In the genomic region with DNA sequence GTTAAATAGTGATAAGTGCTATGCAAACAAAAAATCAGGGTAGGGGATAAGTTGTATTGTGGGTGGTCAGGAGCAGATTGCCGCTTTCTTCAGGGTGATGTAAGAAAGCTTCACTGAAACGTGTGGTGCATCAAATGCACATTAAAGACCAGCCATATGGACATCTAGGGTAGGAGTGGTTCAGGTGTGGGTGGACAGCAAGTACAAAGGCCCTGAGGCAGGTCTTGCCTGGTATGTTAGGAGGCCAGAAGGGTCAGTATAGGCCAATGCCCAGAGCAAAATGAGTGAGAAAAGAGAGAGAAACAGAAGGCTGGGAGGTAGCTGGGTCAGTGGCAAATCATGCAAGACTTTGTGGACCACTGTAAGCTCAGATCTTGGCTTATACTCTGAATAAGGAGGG, we compare ENCODE assay signal across 23 cellular contexts. TPM values are rescaled to one million over a fixed set of nuclear protein-coding genes. Genes with fewer than 3 reads are reported as not detected.
DNase-seq lines count a peak whose midpoint lies in the region; ATAC-seq, FAIRE-seq and TF ChIP-seq lines count a peak whose summit lies in the region.
"Had no signal": no experiment of that assay in that cellular context is flagged by ENCODE, and none has a peak within 500 bp of the region (broad histone marks: within the 10 kb centered on the region; RNA-seq: fewer than 3 reads in every experiment).

No MANE protein-coding gene starts in this region.

- in situ Hi-C loops in Panc1 (cut with HindIII; ENCODE audit: low pct_unique_long_range_greater_than_20kb, low sequenced_read_pairs) = no loop called here
- in situ Hi-C loops in HepG2 (cut with HindIII; ENCODE audit: extremely low pct_ligation_motif_present, low pct_unique_long_range_greater_than_20kb) = loop anchor here (25.0 kb wide), 1 partner anchor 160 kb away; a partner anchor contains a TSS

- CTCF ChIA-PET in HEK293 (lab: Yijun Ruan, JAX) = interaction anchor here (0.7 to 3.8 kb wide), 3 partner anchors 14 to 24 kb away, joined by 3 to 19 read pairs (median 3); no protein-coding TSS in a partner anchor
- CTCF ChIA-PET in Panc1 (lab: Charles Lee) = interaction anchor here (0.6 kb wide), 1 partner anchor 21 kb away, joined by 7 read pairs; no protein-coding TSS in a partner anchor
- CTCF ChIA-PET in HepG2 (lab: Yijun Ruan, JAX; ENCODE audit: low intra/inter-chr PET ratio, low total read pairs) = no interaction called here

- DNase-seq in Panc1 (ENCODE audit: low read depth, low spot score) (no peak), GOT3 (lab: John Stamatoyannopoulos, UW) (no peak), right cardiac atrium (no peak), HepG2 (ENCODE audit: low spot score) (no peak)
- DNase-seq: C1 segment of cervical spinal cord; Caco-2; CD4-positive, CD25-positive, alpha-beta regulatory T cell; CD8-positive, alpha-beta T cell; DMS79 treated with DMSO at 0.1 percent for 48 hours; GF-D8; H7; HCEC 1CT had no signal

- TF ChIP-seq CTCF in C4-2B (conservative IDR thresholded peaks at IDR 0.05) (no peak), HEK293 (tag by site-specific recombination; IDR thresholded peaks at IDR 0.05) (no peak), OCI-LY3 (IDR thresholded peaks at IDR 0.05; ENCODE audit: low read depth, low read length) (no peak), Panc1 (IDR thresholded peaks at IDR 0.05) (no peak), HepG2 (CRISPR knock-in tag; IDR thresholded peaks at IDR 0.05) (no peak)

- no peak for TF ChIP-seq RAD21 in HepG2 (CRISPR knock-in tag; IDR thresholded peaks at IDR 0.05)

- no peaks in the 10 kb centered on the region for H3K36me3 ChIP-seq in HEK293 (ENCODE audit: control insufficient read depth in 2 of 2, insufficient read depth in 1 of 2, low read length in 2 of 2)
- no peaks in the 10 kb centered on the region for H3K36me3 ChIP-seq in OCI-LY3 (replicated peaks; ENCODE audit: low read depth, low read length)
- no peaks in the 10 kb centered on the region for H3K36me3 ChIP-seq in Panc1 (ENCODE audit: control insufficient read depth, insufficient read depth, low read length)
- no peaks in the 10 kb centered on the region for H3K36me3 ChIP-seq in HepG2 (replicated peaks in 1 of 2; ENCODE audit: control insufficient read depth in 1 of 2, insufficient read depth in 2 of 2, low read length in 2 of 2)

- H3K27ac ChIP-seq in C4-2B = peak overlapping the region; percentile 43; the same call in 1 of the 2 replicates
- no peak overlapping the region for H3K27ac ChIP-seq in HEK293 (ENCODE audit: extremely low read depth, low read depth, low read length)
- no peak overlapping the region for H3K27ac ChIP-seq in OCI-LY3 (ENCODE audit: low read length)
- H3K27ac ChIP-seq in Panc1 (ENCODE audit: low read length) = peak overlapping the region; percentile 91
- no peak overlapping the region for H3K27ac ChIP-seq in right cardiac atrium (ENCODE audit: low read length)
- H3K27ac ChIP-seq in HepG2 (ENCODE audit: extremely low read length, insufficient read depth, low read length) = no peak overlapping the region

- no TSS peak for BruUV-seq in Panc1 (replicated peaks; lab: Mats Ljungman, UMichigan)
- BruUV-seq in HepG2 (replicated peaks; lab: Mats Ljungman, UMichigan) = no TSS peak

- 77% methylated on average over 2 of the region's 2 CpGs for WGBS in right cardiac atrium
- WGBS in HepG2 (ENCODE audit: low lambda C conversion rate) = 0% methylated on average over 2 of the region's 2 CpGs

- H3K4me1 ChIP-seq in HEK293 (ENCODE audit: control insufficient read depth, insufficient read depth, low read length) = peaks cover 9% of the 10 kb centered on the region; the same call in 1 of the 2 replicates
- peaks cover 18% of the 10 kb centered on the region for H3K4me1 ChIP-seq in OCI-LY3 (ENCODE audit: low read length)
- H3K4me1 ChIP-seq in Panc1 (ENCODE audit: control insufficient read depth, insufficient read depth, low read length) = peaks cover 36% of the 10 kb centered on the region
- H3K4me1 ChIP-seq in right cardiac atrium (ENCODE audit: control insufficient read depth, insufficient read depth, low read length) = peaks cover 2% of the 10 kb centered on the region
- H3K4me1 ChIP-seq in HepG2 (ENCODE audit: insufficient read depth, low read length) = no peaks in the 10 kb centered on the region
- H3K4me1 ChIP-seq: Caco-2 had no signal

- no peak overlapping the region for H3K9ac ChIP-seq in OCI-LY3 (ENCODE audit: low read length)
- H3K9ac ChIP-seq in HepG2 (ENCODE audit: insufficient read depth, low read depth, low read length) = no peak overlapping the region

- no peaks in the 10 kb centered on the region for H3K79me2 ChIP-seq in OCI-LY3 (ENCODE audit: low read length)
- no peaks in the 10 kb centered on the region for H3K79me2 ChIP-seq in HepG2 (ENCODE audit: insufficient read depth, low read length)

- H3K27me3 ChIP-seq in OCI-LY3 (ENCODE audit: low read depth, low read length) (peaks cover 24% of the 10 kb centered on the region), Panc1 (ENCODE audit: control insufficient read depth, insufficient read depth, low read length) (no peaks in the 10 kb centered on the region), right cardiac atrium (ENCODE audit: control insufficient read depth, insufficient read depth) (no peaks in the 10 kb centered on the region), HepG2 (ENCODE audit: control insufficient read depth in 1 of 2, insufficient read depth in 2 of 2, low read length in 2 of 2) (peaks cover 0 to 36% of the 10 kb centered on the region in 2 experiments; a peak in 2 of 5 replicates)

- H2AFZ ChIP-seq in OCI-LY3 (ENCODE audit: low read depth, low read length) (no peak overlapping the region), HepG2 (ENCODE audit: low read length) (no peak overlapping the region)

- ATAC-seq in Panc1 = peak; percentile 66
- no peak for ATAC-seq in right cardiac atrium
- ATAC-seq in HepG2 = no peak
- ATAC-seq: CD8-positive, alpha-beta T cell had no signal

- H3K4me2 ChIP-seq in OCI-LY3 (ENCODE audit: low read length) (peak overlapping the region; percentile 47), HepG2 (ENCODE audit: low read depth, low read length) (no peak overlapping the region)

- intact Hi-C loops in Panc1 (cut with micrococcal nuclease; ENCODE audit: unreplicated experiment) = no loop called here
- intact Hi-C loops in right cardiac atrium (cut with DNase I) = no loop called here
- intact Hi-C loops in HepG2 (cut with micrococcal nuclease; ENCODE audit: unreplicated experiment) = no loop called here

- FAIRE-seq in HepG2 (lab: Jason Lieb, UNC) = no peak
- FAIRE-seq: GM12891, GM18507, H1 had no signal

- no peaks in the 10 kb centered on the region for H4K20me1 ChIP-seq in OCI-LY3 (ENCODE audit: insufficient read depth, low read length)
- H4K20me1 ChIP-seq in HepG2 (ENCODE audit: insufficient read depth, low read length) = no peaks in the 10 kb centered on the region

- no peak for TF ChIP-seq POLR2A in HepG2 (IDR thresholded peaks at IDR 0.05; ENCODE audit: insufficient read depth in 1 of 2, low read depth in 2 of 2, low read length in 2 of 2)

- H3K9me3 ChIP-seq in HEK293 (ENCODE audit: control insufficient read depth, insufficient read depth, low read depth, low read length) (no peaks in the 10 kb centered on the region), OCI-LY3 (ENCODE audit: insufficient read depth, low read length) (no peaks in the 10 kb centered on the region), Panc1 (ENCODE audit: control insufficient read depth, insufficient read depth, low read depth, low read length) (no peaks in the 10 kb centered on the region), right cardiac atrium (ENCODE audit: control insufficient read depth, low read length) (no peaks in the 10 kb centered on the region), HepG2 (ENCODE audit: low read length) (no peaks in the 10 kb centered on the region)
- H3K9me3 ChIP-seq: Caco-2 had no signal

- POLR2A ChIA-PET in HEK293 (lab: Yijun Ruan, JAX) = no interaction called here
- POLR2A ChIA-PET in Panc1 (lab: Charles Lee) = no interaction called here
- POLR2A ChIA-PET in HepG2 (lab: Yijun Ruan, JAX) = no interaction called here

- TF ChIP-seq EP300 in HepG2 (IDR thresholded peaks at IDR 0.05; ENCODE audit: low read depth in 2 of 2, low read length in 2 of 2) = no peak
- TF ChIP-seq EP300 in HepG2 (CRISPR knock-in tag; IDR thresholded peaks at IDR 0.05; ENCODE audit: borderline replicate concordance) = no peak

- no peak overlapping the region for H3K4me3 ChIP-seq in HEK293 (ENCODE audit: low read depth, low read length)
- H3K4me3 ChIP-seq in OCI-LY3 (ENCODE audit: low read length) = no peak overlapping the region
- no peak overlapping the region for H3K4me3 ChIP-seq in Panc1 (ENCODE audit: low read depth in 2 of 2, low read length in 2 of 2)
- no peak overlapping the region for H3K4me3 ChIP-seq in right cardiac atrium (ENCODE audit: low read length)
- H3K4me3 ChIP-seq in HepG2 (replicated peaks in 1 of 3; ENCODE audit: insufficient read depth in 1 of 3, low read depth in 2 of 3, low read length in 3 of 3) = no peak overlapping the region

RNA-seq across cellular contexts. Expression of a gene that starts 25.6 kb away (rescaled TPM):
- total RNA-seq in Panc1 (2021; ENCODE audit: unreplicated experiment) (not detected), right cardiac atrium (1 to 10 TPM; 3.2 to 5.9 (median 4.0) TPM), HepG2 (2016; rRNA removed; fragmentation: Illumina TruSeq; extraction: Trizol) (not detected in 2 replicates)
- not detected for polyA plus RNA-seq in Panc1 (2012; ENCODE audit: insufficient read length)
- polyA plus RNA-seq in right cardiac atrium (2.8 TPM), HepG2 (2011; rRNA removed) (not detected in 2 replicates)
- total RNA-seq in HepG2 (2016; cell fraction: cytosol; rRNA removed; fragmentation: Illumina TruSeq; extraction: Trizol; ENCODE audit: low read depth) = not detected in 2 replicates
- total RNA-seq in HepG2 (2016; cell fraction: insoluble cytoplasmic fraction; rRNA removed; fragmentation: Illumina TruSeq; extraction: Trizol) = not detected in 2 replicates
- not detected in 2 replicates for total RNA-seq in HepG2 (2016; cell fraction: membrane; rRNA removed; fragmentation: Illumina TruSeq; extraction: Trizol)
- not detected in 2 replicates for total RNA-seq in HepG2 (2016; cell fraction: nucleus; rRNA removed; fragmentation: Illumina TruSeq; extraction: Trizol)
- not detected in 2 replicates for polyA plus RNA-seq in HepG2 (2011; cell fraction: cytosol; rRNA removed)
- polyA plus RNA-seq in HepG2 (2011; cell fraction: nucleus; rRNA removed) = not detected in 2 replicates
- polyA plus RNA-seq in HepG2 (2012) = not detected in 2 replicates
- polyA plus RNA-seq in HepG2 (2016; cell fraction: cytosol; fragmentation: Illumina TruSeq; extraction: Trizol; ENCODE audit: low read depth) = not detected in 2 replicates
- polyA plus RNA-seq in HepG2 (2016; cell fraction: insoluble cytoplasmic fraction; fragmentation: Illumina TruSeq; extraction: Trizol; ENCODE audit: low read depth) = not detected in 2 replicates
- not detected in 2 replicates for polyA plus RNA-seq in HepG2 (2016; cell fraction: membrane; fragmentation: Illumina TruSeq; extraction: Trizol; ENCODE audit: low read depth)
- not detected in 2 replicates for polyA plus RNA-seq in HepG2 (2016; cell fraction: nucleus; fragmentation: Illumina TruSeq; extraction: Trizol; ENCODE audit: insufficient read depth, low read depth)
- polyA minus RNA-seq in HepG2 (2011; rRNA and poly(A)+ RNA removed; ENCODE audit: low replicate concordance) = not detected in 2 replicates
- polyA minus RNA-seq in HepG2 (2011; cell fraction: cytosol; rRNA and poly(A)+ RNA removed) = not detected in 2 replicates
- polyA minus RNA-seq in HepG2 (2011; cell fraction: nucleus; rRNA and poly(A)+ RNA removed) = not detected in 2 replicates
- total RNA-seq: A172; A673; Caco-2; CD4-positive, CD25-positive, alpha-beta regulatory T cell; CD8-positive, alpha-beta T cell; Daoy; G401; H1; H7 had no signal
- polyA plus RNA-seq: BJ; CD4-positive, CD25-positive, alpha-beta regulatory T cell; H1 had no signal

RNA-seq across cellular contexts. Expression of a gene that starts 50.2 kb away (rescaled TPM):
- total RNA-seq in Panc1 (2021; ENCODE audit: unreplicated experiment) (48.0 TPM), right cardiac atrium (100 to 1,000 TPM; 189 to 247 (median 207) TPM), HepG2 (2016; rRNA removed; fragmentation: Illumina TruSeq; extraction: Trizol) (4.9 and 7.7 TPM in 2 replicates)
- 49.2 TPM for polyA plus RNA-seq in Panc1 (2012; ENCODE audit: insufficient read length)
- polyA plus RNA-seq in right cardiac atrium (121 TPM), HepG2 (2011; rRNA removed) (47.7 and 57.2 TPM in 2 replicates)
- total RNA-seq in HepG2 (2016; cell fraction: cytosol; rRNA removed; fragmentation: Illumina TruSeq; extraction: Trizol; ENCODE audit: low read depth) = 0.81 and 0.88 TPM in 2 replicates
- total RNA-seq in HepG2 (2016; cell fraction: insoluble cytoplasmic fraction; rRNA removed; fragmentation: Illumina TruSeq; extraction: Trizol) = 5.4 and 6.9 TPM in 2 replicates
- 1.0 and 1.4 TPM in 2 replicates for total RNA-seq in HepG2 (2016; cell fraction: membrane; rRNA removed; fragmentation: Illumina TruSeq; extraction: Trizol)
- 10.7 and 11.7 TPM in 2 replicates for total RNA-seq in HepG2 (2016; cell fraction: nucleus; rRNA removed; fragmentation: Illumina TruSeq; extraction: Trizol)
- polyA plus RNA-seq in HepG2 (2011; cell fraction: cytosol; rRNA removed) = 19.0 and 25.5 TPM in 2 replicates
- polyA plus RNA-seq in HepG2 (2011; cell fraction: nucleus; rRNA removed) = 439 and 465 TPM in 2 replicates
- 33.3 and 36.8 TPM in 2 replicates for polyA plus RNA-seq in HepG2 (2012)
- 0.11 and 0.44 TPM in 2 replicates for polyA plus RNA-seq in HepG2 (2016; cell fraction: cytosol; fragmentation: Illumina TruSeq; extraction: Trizol; ENCODE audit: low read depth)
- 3.8 and 4.3 TPM in 2 replicates for polyA plus RNA-seq in HepG2 (2016; cell fraction: insoluble cytoplasmic fraction; fragmentation: Illumina TruSeq; extraction: Trizol; ENCODE audit: low read depth)
- 0.77 and 1.1 TPM in 2 replicates for polyA plus RNA-seq in HepG2 (2016; cell fraction: membrane; fragmentation: Illumina TruSeq; extraction: Trizol; ENCODE audit: low read depth)
- polyA plus RNA-seq in HepG2 (2016; cell fraction: nucleus; fragmentation: Illumina TruSeq; extraction: Trizol; ENCODE audit: insufficient read depth, low read depth) = 21.6 and 24.3 TPM in 2 replicates
- 53.0 and 73.1 TPM in 2 replicates for polyA minus RNA-seq in HepG2 (2011; rRNA and poly(A)+ RNA removed; ENCODE audit: low replicate concordance)
- polyA minus RNA-seq in HepG2 (2011; cell fraction: cytosol; rRNA and poly(A)+ RNA removed) = 5.3 and 6.5 TPM in 2 replicates
- polyA minus RNA-seq in HepG2 (2011; cell fraction: nucleus; rRNA and poly(A)+ RNA removed) = 71.2 and 84.0 TPM in 2 replicates

Comparison
In these comparisons a context has a peak if more than half of its experiments do, and no peak if none do; other contexts are left out.
1. H3K27ac ChIP-seq: peak in C4-2B (single experiment) and Panc1 (single experiment); none in HEK293 (single experiment), OCI-LY3 (single experiment), right cardiac atrium (single experiment) and HepG2 (single experiment).